In the genomic region with DNA sequence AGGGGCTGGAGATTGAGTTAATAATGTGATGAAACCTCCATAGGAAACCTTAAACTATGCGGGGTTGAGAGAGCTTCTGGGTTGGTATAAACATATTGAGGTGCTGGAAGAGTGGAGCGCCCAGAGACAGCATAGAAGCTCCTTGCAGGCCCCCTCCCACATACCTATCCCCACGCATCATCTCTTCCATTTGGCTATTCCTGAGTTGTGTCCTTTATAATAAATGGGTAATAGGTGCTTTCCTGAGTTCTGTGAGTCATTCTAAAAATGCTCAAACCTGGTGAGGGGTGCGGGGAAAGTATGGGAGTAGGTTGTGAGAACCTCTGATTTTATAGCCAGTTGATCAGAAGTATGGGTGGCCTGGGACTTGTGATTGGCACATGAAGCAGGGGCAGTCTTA, we compare ENCODE assay signal across 27 cellular contexts. TPM values are rescaled to one million over a fixed set of nuclear protein-coding genes. Genes with fewer than 3 reads are reported as not detected.
"Had no signal": no experiment of that assay in that cellular context is flagged by ENCODE, and none has a peak within 500 bp of the region (broad histone marks: within the 10 kb centered on the region; RNA-seq: fewer than 3 reads in every experiment).

No MANE protein-coding gene starts in this region.

- H3K9me3 ChIP-seq: ascending aorta, body of pancreas, breast epithelium, SJCRH30 had no signal

- DNase-seq: activated CD4-positive, alpha-beta T cell treated with anti-CD3 and anti-CD28 coated beads, Interleukin-2, amount 10 ng/mL, durations not matched to agents 24 days and 14 days; activated CD4-positive, alpha-beta T cell treated with anti-CD3 and anti-CD28 coated beads, Interleukin-2, amount 50 U/mL, for 4 hours; activated CD8-positive, alpha-beta T cell treated with anti-CD3 and anti-CD28 coated beads for 36 hours; activated gamma-delta T cell; activated naive CD4-positive, alpha-beta T cell treated with Interleukin-2 at 50 U/mL for 16 hours; activated naive CD8-positive, alpha-beta T cell treated with anti-CD3 and anti-CD28 coated beads, Interleukin-2, amount 10 ng/mL, durations not matched to agents 7 days and 5 days; activated T-cell treated with anti-CD3 and anti-CD28 coated beads, Interleukin-2, amount 50 U/mL, for 1 hour; amygdala; body of pancreas; caudate nucleus; NCI-H1105 treated with DMSO at 0.1 percent for 48 hours; NCI-H1436; NCI-H1694; NCI-H1930; NCI-H2081 treated with DMSO at 0.1 percent for 48 hours; NCI-H345; NCI-H524 treated with DMSO at 0.1 percent for 48 hours; NCI-H748 treated with DMSO at 0.1 percent for 48 hours; NK-92 treated with Interleukin-12 subunit alpha and Interleukin-12 subunit beta, amount 100 ng/mL, for 24 hours; SHP77; SJCRH30; T1000 had no signal

- H3K4me3 ChIP-seq: ascending aorta, body of pancreas, breast epithelium, K562, SJCRH30, SK-N-MC had no signal

- FAIRE-seq: K562 had no signal

- H3K4me1 ChIP-seq: ascending aorta, body of pancreas, breast epithelium, SJCRH30 had no signal

- H3K27ac ChIP-seq: ascending aorta, body of pancreas, breast epithelium, SJCRH30, SK-N-MC had no signal

- ATAC-seq: activated CD8-positive, alpha-beta T cell treated with anti-CD3 and anti-CD28 coated beads for 36 hours; body of pancreas; K562; Panc1 had no signal

- H3K36me3 ChIP-seq: ascending aorta, breast epithelium, SJCRH30 had no signal

- H3K27me3 ChIP-seq: ascending aorta, body of pancreas, breast epithelium, SJCRH30 had no signal

RNA-seq across cellular contexts. Expression of a gene that starts 14.6 kb away (rescaled TPM):
- total RNA-seq: K562 had no signal
- polyA plus RNA-seq: K562 had no signal

RNA-seq across cellular contexts. Expression of a gene that starts 14.8 kb away (rescaled TPM):
- polyA plus RNA-seq: K562 had no signal
